Comparison of ENCODE assay signal across 8 cellular contexts in genomic region chr17:44346064-44346844, GRCh38. TPM values are rescaled to one million over a fixed set of nuclear protein-coding genes. Genes with fewer than 3 reads are reported as not detected.
DNase-seq lines count a peak whose midpoint lies in the region; ATAC-seq and TF ChIP-seq lines count a peak whose summit lies in the region.

No MANE protein-coding gene starts in this region.

- peaks cover 25% of the 10 kb centered on the region for H3K79me2 ChIP-seq in DOHH2 (ENCODE audit: control insufficient read depth, low read length)

- no peak for TF ChIP-seq CTCF in DOHH2 (IDR thresholded peaks at IDR 0.05; ENCODE audit: low read depth, low read length, poor library complexity, severe bottlenecking)
- no peak for TF ChIP-seq CTCF in Peyer's patch (IDR thresholded peaks at IDR 0.05)
- no peak for TF ChIP-seq CTCF in esophagus muscularis mucosa (IDR thresholded peaks at IDR 0.05)
- no peak for TF ChIP-seq CTCF in prostate gland (IDR thresholded peaks at IDR 0.05)

- intact Hi-C loops in esophagus muscularis mucosa (cut with DNase I): no loop called here
- intact Hi-C loops in prostate gland (cut with DNase I): loop anchor here (5.0 kb wide), 1 partner anchor 134 kb away; no protein-coding TSS in a partner anchor

- 80% methylated on average over 6 of the region's 13 CpGs for WGBS in esophagus muscularis mucosa
- WGBS in prostate gland: 70% methylated on average over 13 of the region's 13 CpGs

- TF ChIP-seq EP300 in esophagus muscularis mucosa (IDR thresholded peaks at IDR 0.05): no peak

- peaks cover 55% of the 10 kb centered on the region for H3K4me1 ChIP-seq in DOHH2 (ENCODE audit: control insufficient read depth, low read length)
- H3K4me1 ChIP-seq in Peyer's patch: peaks cover 0 to 20% (median 11%) of the 10 kb centered on the region in 4 donors
- peaks cover 14 to 32% (median 25%) of the 10 kb centered on the region in 4 donors for H3K4me1 ChIP-seq in esophagus muscularis mucosa
- no peaks in the 10 kb centered on the region for H3K4me1 ChIP-seq in prostate gland (replicated peaks)

- H3K9me2 ChIP-seq in DOHH2 (replicated peaks; ENCODE audit: control insufficient read depth, low read length): no peaks in the 10 kb centered on the region

- H3K36me3 ChIP-seq in DOHH2 (ENCODE audit: control insufficient read depth, low read length) (peaks cover 34% of the 10 kb centered on the region), Peyer's patch (peaks cover 0 to 26% (median 0%) of the 10 kb centered on the region in 3 donors), esophagus muscularis mucosa (peaks cover 7 to 32% (median 27%) of the 10 kb centered on the region in 4 donors), prostate gland (peaks cover under 1 to 4% of the 10 kb centered on the region in 2 donors)

- H3K4me2 ChIP-seq in DOHH2 (ENCODE audit: low read length): peak overlapping the region; percentile 100

- H3K4me3 ChIP-seq in DOHH2 (ENCODE audit: low read length) (peak overlapping the region; percentile 100), Peyer's patch (peak overlapping the region; percentile 82 to 96 (median 85)), esophagus muscularis mucosa (peak overlapping the region; percentile 73 to 87 (median 82)), prostate gland (peak overlapping the region; percentile 76 to 78)

- peaks cover 2% of the 10 kb centered on the region; the same call in 1 of the 2 replicates for H3K27me3 ChIP-seq in DOHH2 (ENCODE audit: control insufficient read depth, low read length)
- H3K27me3 ChIP-seq in Peyer's patch: no peaks in the 10 kb centered on the region
- H3K27me3 ChIP-seq in esophagus muscularis mucosa: no peaks in the 10 kb centered on the region
- H3K27me3 ChIP-seq in prostate gland (replicated peaks; ENCODE audit: insufficient read depth): no peaks in the 10 kb centered on the region

- peak in 1 of 3 donors; percentile 46 for DNase-seq in Peyer's patch
- DNase-seq in esophagus muscularis mucosa (ENCODE audit: extremely low spot score): no peak
- DNase-seq in prostate gland (ENCODE audit: low spot score): no peak
- no peak for DNase-seq in COR-L47 (lab: John Stamatoyannopoulos, UW)
- DNase-seq in stimulated activated CD4-positive, alpha-beta T cell treated with anti-CD3 and anti-CD28 coated beads, Interleukin-2, amount 100 ng/mL, for 48 hours: no peak
- no peak for DNase-seq in NCI-H69 (lab: John Stamatoyannopoulos, UW)

- peak overlapping the region; percentile 86 for H3K27ac ChIP-seq in DOHH2 (ENCODE audit: low read depth, low read length)
- peak overlapping the region; percentile 81 to 87 (median 87) for H3K27ac ChIP-seq in Peyer's patch
- peak overlapping the region; percentile 84 to 90 (median 87) for H3K27ac ChIP-seq in esophagus muscularis mucosa (replicated peaks in 1 of 4)
- peak overlapping the region; percentile 79 to 84 for H3K27ac ChIP-seq in prostate gland

- TF ChIP-seq POLR2A in Peyer's patch (IDR thresholded peaks at IDR 0.05) (no peak), esophagus muscularis mucosa (IDR thresholded peaks at IDR 0.05; ENCODE audit: low read depth) (no peak), prostate gland (IDR thresholded peaks at IDR 0.05) (no peak)

- H3K9me3 ChIP-seq in DOHH2 (ENCODE audit: control insufficient read depth, insufficient read depth, low read length) (no peaks in the 10 kb centered on the region), Peyer's patch (no peaks in the 10 kb centered on the region), esophagus muscularis mucosa (no peaks in the 10 kb centered on the region), prostate gland (no peaks in the 10 kb centered on the region)

- H4K20me1 ChIP-seq in DOHH2 (ENCODE audit: control insufficient read depth, insufficient read depth, low read depth, low read length): no peaks in the 10 kb centered on the region

- ATAC-seq in GM18511 (IDR thresholded peaks at IDR 0.05; ENCODE audit: unreplicated experiment): no peak

- peaks cover 21% of the 10 kb centered on the region for H3F3A ChIP-seq in DOHH2 (ENCODE audit: control insufficient read depth, insufficient read depth)

RNA-seq across cellular contexts. Expression of gene GRN, which starts 1.2 kb away (rescaled TPM):
- total RNA-seq in Peyer's patch (100 to 1,000 TPM; 145 to 678 (median 492) TPM), esophagus muscularis mucosa (100 to 1,000 TPM; 169 to 313 (median 260) TPM), prostate gland (100 to 1,000 TPM; 319 to 404 TPM)

RNA-seq across cellular contexts. Expression of gene FAM171A2, which starts 17.4 kb away (rescaled TPM):
- total RNA-seq in Peyer's patch: 1 to 10 TPM in 1 of 4 donors, under 1 TPM in 2, not detected in 1; 0.27 to 5.0 (median 0.88) TPM
- 1 to 10 TPM in 2 of 4 donors, under 1 TPM in 2; 0.42 to 2.0 (median 1.2) TPM for total RNA-seq in esophagus muscularis mucosa
- 1 to 10 TPM; 1.8 to 6.1 TPM for total RNA-seq in prostate gland

RNA-seq across cellular contexts. Expression of gene SLC25A39, which starts 21.6 kb away (rescaled TPM):
- total RNA-seq in Peyer's patch (100 to 1,000 TPM in 3 of 4 donors, 10 to 100 TPM in 1; 97.7 to 155 (median 129) TPM), esophagus muscularis mucosa (10 to 100 TPM; 41.1 to 69.0 (median 56.8) TPM), prostate gland (100 to 1,000 TPM; 116 to 132 TPM)

RNA-seq across cellular contexts. Expression of gene RUNDC3A, which starts 37.9 kb away (rescaled TPM):
- 10 to 100 TPM in 1 of 4 donors, 1 to 10 TPM in 2, under 1 TPM in 1; 0.88 to 14.9 (median 3.8) TPM for total RNA-seq in Peyer's patch
- total RNA-seq in esophagus muscularis mucosa: 1 to 10 TPM in 3 of 4 donors, under 1 TPM in 1; 0.42 to 2.8 (median 1.7) TPM
- 1 to 10 TPM in 1 of 2 donors, under 1 TPM in 1; 0.68 to 2.9 TPM for total RNA-seq in prostate gland

RNA-seq across cellular contexts. Expression of gene ITGA2B, which starts 43.2 kb away (rescaled TPM):
- total RNA-seq in Peyer's patch (1 to 10 TPM in 1 of 4 donors, not detected in 3; 2.5 TPM), esophagus muscularis mucosa (1 to 10 TPM in 2 of 4 donors, under 1 TPM in 2; 0.42 to 1.7 (median 1.0) TPM), prostate gland (under 1 TPM; 0.27 to 0.68 TPM)
